In the genomic region with DNA sequence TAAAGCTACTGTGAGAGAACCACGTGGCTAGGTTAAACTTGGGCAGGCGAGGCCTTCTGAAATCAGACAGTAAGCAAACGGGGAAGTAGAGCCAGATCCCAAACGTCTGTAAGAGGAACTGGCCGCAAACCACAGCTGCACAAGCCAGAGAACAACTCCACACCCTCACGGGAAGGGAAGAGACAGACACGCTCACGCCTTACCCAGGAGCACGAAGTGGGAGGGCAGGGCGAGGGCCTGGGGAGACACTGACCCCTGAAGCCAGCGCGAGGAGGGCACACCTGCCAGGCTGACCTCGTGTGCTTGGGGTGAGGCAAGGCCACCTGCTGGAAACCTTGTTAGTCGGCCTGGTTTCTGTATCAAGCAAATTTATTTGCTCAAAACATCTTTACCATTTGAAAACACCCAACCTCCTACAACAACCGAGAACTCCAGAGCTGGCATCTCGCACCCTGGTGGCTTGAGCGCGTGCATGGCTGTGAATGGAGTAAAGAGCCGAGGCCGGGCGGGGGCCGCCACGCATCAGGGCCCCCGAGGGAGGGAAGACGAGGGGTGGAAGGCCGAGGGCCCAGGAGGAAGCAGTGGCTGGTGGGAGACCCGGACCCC, we compare ENCODE assay signal across 1 cellular context.
A peak's percentile ranks its signal among the peaks of the same experiment; 100 is the strongest.
TF ChIP-seq lines count a peak whose summit lies in the region.

No MANE protein-coding gene starts in this region.

TF ChIP-seq in GM12878, 131 proteins besides CTCF, POLR2A, EP300 and RAD21 (continues in another document):
- TF ChIP-seq ESRRA (IDR thresholded peaks at IDR 0.05; ENCODE audit: low read length), result no peak
- no peak for TF ChIP-seq MYB (IDR thresholded peaks at IDR 0.05; ENCODE audit: borderline replicate concordance, low read depth, low read length)
- TF ChIP-seq, protein P1, sequence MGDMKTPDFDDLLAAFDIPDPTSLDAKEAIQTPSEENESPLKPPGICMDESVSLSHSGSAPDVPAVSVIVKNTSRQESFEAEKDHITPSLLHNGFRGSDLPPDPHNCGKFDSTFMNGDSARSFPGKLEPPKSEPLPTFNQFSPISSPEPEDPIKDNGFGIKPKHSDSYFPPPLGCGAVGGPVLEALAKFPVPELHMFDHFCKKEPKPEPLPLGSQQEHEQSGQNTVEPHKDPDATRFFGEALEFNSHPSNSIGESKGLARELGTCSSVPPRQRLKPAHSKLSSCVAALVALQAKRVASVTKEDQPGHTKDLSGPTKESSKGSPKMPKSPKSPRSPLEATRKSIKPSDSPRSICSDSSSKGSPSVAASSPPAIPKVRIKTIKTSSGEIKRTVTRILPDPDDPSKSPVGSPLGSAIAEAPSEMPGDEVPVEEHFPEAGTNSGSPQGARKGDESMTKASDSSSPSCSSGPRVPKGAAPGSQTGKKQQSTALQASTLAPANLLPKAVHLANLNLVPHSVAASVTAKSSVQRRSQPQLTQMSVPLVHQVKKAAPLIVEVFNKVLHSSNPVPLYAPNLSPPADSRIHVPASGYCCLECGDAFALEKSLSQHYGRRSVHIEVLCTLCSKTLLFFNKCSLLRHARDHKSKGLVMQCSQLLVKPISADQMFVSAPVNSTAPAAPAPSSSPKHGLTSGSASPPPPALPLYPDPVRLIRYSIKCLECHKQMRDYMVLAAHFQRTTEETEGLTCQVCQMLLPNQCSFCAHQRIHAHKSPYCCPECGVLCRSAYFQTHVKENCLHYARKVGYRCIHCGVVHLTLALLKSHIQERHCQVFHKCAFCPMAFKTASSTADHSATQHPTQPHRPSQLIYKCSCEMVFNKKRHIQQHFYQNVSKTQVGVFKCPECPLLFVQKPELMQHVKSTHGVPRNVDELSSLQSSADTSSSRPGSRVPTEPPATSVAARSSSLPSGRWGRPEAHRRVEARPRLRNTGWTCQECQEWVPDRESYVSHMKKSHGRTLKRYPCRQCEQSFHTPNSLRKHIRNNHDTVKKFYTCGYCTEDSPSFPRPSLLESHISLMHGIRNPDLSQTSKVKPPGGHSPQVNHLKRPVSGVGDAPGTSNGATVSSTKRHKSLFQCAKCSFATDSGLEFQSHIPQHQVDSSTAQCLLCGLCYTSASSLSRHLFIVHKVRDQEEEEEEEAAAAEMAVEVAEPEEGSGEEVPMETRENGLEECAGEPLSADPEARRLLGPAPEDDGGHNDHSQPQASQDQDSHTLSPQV (IDR thresholded peaks at IDR 0.05), result no peak
- TF ChIP-seq, protein P2, sequence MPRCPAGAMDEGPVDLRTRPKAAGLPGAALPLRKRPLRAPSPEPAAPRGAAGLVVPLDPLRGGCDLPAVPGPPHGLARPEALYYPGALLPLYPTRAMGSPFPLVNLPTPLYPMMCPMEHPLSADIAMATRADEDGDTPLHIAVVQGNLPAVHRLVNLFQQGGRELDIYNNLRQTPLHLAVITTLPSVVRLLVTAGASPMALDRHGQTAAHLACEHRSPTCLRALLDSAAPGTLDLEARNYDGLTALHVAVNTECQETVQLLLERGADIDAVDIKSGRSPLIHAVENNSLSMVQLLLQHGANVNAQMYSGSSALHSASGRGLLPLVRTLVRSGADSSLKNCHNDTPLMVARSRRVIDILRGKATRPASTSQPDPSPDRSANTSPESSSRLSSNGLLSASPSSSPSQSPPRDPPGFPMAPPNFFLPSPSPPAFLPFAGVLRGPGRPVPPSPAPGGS (IDR thresholded peaks at IDR 0.05; ENCODE audit: borderline replicate concordance, insufficient read depth, low read depth, low read length, poor library complexity, severe bottlenecking), result peak; percentile 78
- no peak for TF ChIP-seq RFX5 (IDR thresholded peaks at IDR 0.05; ENCODE audit: low read depth, low read length)
- TF ChIP-seq BCL11A (IDR thresholded peaks at IDR 0.05; ENCODE audit: low read depth, low read length), result no peak
- TF ChIP-seq, protein P3, sequence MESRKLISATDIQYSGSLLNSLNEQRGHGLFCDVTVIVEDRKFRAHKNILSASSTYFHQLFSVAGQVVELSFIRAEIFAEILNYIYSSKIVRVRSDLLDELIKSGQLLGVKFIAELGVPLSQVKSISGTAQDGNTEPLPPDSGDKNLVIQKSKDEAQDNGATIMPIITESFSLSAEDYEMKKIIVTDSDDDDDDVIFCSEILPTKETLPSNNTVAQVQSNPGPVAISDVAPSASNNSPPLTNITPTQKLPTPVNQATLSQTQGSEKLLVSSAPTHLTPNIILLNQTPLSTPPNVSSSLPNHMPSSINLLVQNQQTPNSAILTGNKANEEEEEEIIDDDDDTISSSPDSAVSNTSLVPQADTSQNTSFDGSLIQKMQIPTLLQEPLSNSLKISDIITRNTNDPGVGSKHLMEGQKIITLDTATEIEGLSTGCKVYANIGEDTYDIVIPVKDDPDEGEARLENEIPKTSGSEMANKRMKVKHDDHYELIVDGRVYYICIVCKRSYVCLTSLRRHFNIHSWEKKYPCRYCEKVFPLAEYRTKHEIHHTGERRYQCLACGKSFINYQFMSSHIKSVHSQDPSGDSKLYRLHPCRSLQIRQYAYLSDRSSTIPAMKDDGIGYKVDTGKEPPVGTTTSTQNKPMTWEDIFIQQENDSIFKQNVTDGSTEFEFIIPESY (IDR thresholded peaks at IDR 0.05), result no peak
- no peak for TF ChIP-seq ZNF207 (IDR thresholded peaks at IDR 0.05; ENCODE audit: borderline replicate concordance)
- no peak for TF ChIP-seq ZNF274 (IDR thresholded peaks at IDR 0.05; ENCODE audit: insufficient read depth, insufficient read length)
- TF ChIP-seq CBX5 (IDR thresholded peaks at IDR 0.05; ENCODE audit: low read depth), result no peak
- TF ChIP-seq, protein P4, sequence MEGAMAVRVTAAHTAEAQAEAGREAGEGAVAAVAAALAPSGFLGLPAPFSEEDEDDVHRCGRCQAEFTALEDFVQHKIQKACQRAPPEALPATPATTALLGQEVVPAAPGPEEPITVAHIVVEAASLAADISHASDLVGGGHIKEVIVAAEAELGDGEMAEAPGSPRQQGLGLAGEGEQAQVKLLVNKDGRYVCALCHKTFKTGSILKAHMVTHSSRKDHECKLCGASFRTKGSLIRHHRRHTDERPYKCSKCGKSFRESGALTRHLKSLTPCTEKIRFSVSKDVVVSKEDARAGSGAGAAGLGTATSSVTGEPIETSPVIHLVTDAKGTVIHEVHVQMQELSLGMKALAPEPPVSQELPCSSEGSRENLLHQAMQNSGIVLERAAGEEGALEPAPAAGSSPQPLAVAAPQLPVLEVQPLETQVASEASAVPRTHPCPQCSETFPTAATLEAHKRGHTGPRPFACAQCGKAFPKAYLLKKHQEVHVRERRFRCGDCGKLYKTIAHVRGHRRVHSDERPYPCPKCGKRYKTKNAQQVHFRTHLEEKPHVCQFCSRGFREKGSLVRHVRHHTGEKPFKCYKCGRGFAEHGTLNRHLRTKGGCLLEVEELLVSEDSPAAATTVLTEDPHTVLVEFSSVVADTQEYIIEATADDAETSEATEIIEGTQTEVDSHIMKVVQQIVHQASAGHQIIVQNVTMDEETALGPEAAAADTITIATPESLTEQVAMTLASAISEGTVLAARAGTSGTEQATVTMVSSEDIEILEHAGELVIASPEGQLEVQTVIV (IDR thresholded peaks at IDR 0.05; ENCODE audit: borderline replicate concordance, partially characterized antibody), result no peak
- TF ChIP-seq EGR1 (IDR thresholded peaks at IDR 0.05; ENCODE audit: borderline replicate concordance in 1 of 2, low read depth in 2 of 2, low read length in 2 of 2), result peak in 1 of 2 experiments; percentile 3; a peak in 1 of 3 replicates
- no peak for TF ChIP-seq EZH2 (IDR thresholded peaks at IDR 0.05; ENCODE audit: borderline replicate concordance, control insufficient read depth, low read depth, low read length)
- no peak; the same call in 1 of the 2 replicates for TF ChIP-seq POLR2AphosphoS2 (IDR thresholded peaks at IDR 0.05; ENCODE audit: low read depth, low read length)
- peak; percentile 60 to 65; a peak in 2 of 4 replicates for TF ChIP-seq IKZF2 (IDR thresholded peaks at IDR 0.05)
- peak; percentile 68 for TF ChIP-seq IKZF1 (conservative IDR thresholded peaks at IDR 0.05)
- TF ChIP-seq RAD51 (IDR thresholded peaks at IDR 0.05), result no peak; the same call in 1 of the 2 replicates
- TF ChIP-seq CHD1 (IDR thresholded peaks at IDR 0.05; ENCODE audit: low read depth, low read length), result no peak
- TF ChIP-seq SIX5 (IDR thresholded peaks at IDR 0.05; ENCODE audit: low read depth, low read length, severe bottlenecking), result no peak
- 0 out of 2 replicates have a peak, but pooled peaks have one; percentile 45 for TF ChIP-seq BACH1 (IDR thresholded peaks at IDR 0.05; ENCODE audit: borderline replicate concordance)
- no peak for TF ChIP-seq SUPT20H (IDR thresholded peaks at IDR 0.05; ENCODE audit: borderline replicate concordance, control insufficient read depth, low read depth, low read length)
- TF ChIP-seq NFIC (IDR thresholded peaks at IDR 0.05; ENCODE audit: low read depth, low read length), result peak; percentile 15; the same call in 1 of the 2 replicates
- TF ChIP-seq MEF2B (IDR thresholded peaks at IDR 0.05; ENCODE audit: partially characterized antibody, poor library complexity, severe bottlenecking), result no peak
- peak; percentile 12 for TF ChIP-seq SMAD1 (IDR thresholded peaks at IDR 0.05; ENCODE audit: low read depth, partially characterized antibody)
- no peak for TF ChIP-seq HCFC1 (IDR thresholded peaks at IDR 0.05; ENCODE audit: low read length)
- TF ChIP-seq RUNX3 (IDR thresholded peaks at IDR 0.05; ENCODE audit: low read length), result peak; percentile 83
- TF ChIP-seq, protein P5, sequence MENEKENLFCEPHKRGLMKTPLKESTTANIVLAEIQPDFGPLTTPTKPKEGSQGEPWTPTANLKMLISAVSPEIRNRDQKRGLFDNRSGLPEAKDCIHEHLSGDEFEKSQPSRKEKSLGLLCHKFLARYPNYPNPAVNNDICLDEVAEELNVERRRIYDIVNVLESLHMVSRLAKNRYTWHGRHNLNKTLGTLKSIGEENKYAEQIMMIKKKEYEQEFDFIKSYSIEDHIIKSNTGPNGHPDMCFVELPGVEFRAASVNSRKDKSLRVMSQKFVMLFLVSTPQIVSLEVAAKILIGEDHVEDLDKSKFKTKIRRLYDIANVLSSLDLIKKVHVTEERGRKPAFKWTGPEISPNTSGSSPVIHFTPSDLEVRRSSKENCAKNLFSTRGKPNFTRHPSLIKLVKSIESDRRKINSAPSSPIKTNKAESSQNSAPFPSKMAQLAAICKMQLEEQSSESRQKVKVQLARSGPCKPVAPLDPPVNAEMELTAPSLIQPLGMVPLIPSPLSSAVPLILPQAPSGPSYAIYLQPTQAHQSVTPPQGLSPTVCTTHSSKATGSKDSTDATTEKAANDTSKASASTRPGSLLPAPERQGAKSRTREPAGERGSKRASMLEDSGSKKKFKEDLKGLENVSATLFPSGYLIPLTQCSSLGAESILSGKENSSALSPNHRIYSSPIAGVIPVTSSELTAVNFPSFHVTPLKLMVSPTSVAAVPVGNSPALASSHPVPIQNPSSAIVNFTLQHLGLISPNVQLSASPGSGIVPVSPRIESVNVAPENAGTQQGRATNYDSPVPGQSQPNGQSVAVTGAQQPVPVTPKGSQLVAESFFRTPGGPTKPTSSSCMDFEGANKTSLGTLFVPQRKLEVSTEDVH (IDR thresholded peaks at IDR 0.05; ENCODE audit: low read depth, partially characterized antibody), result no peak
- no peak for TF ChIP-seq ZSCAN29 (IDR thresholded peaks at IDR 0.05)
- no peak for TF ChIP-seq RBBP5 (conservative IDR thresholded peaks at IDR 0.05)
- TF ChIP-seq, protein P6, sequence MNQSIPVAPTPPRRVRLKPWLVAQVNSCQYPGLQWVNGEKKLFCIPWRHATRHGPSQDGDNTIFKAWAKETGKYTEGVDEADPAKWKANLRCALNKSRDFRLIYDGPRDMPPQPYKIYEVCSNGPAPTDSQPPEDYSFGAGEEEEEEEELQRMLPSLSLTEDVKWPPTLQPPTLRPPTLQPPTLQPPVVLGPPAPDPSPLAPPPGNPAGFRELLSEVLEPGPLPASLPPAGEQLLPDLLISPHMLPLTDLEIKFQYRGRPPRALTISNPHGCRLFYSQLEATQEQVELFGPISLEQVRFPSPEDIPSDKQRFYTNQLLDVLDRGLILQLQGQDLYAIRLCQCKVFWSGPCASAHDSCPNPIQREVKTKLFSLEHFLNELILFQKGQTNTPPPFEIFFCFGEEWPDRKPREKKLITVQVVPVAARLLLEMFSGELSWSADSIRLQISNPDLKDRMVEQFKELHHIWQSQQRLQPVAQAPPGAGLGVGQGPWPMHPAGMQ (IDR thresholded peaks at IDR 0.05; ENCODE audit: borderline replicate concordance), result no peak
- TF ChIP-seq RELA (IDR thresholded peaks at IDR 0.05; ENCODE audit: borderline replicate concordance, partially characterized antibody), result peak; percentile 24
- TF ChIP-seq HDAC6 (IDR thresholded peaks at IDR 0.05; ENCODE audit: unreplicated experiment), result no peak
- TF ChIP-seq BHLHE40 (IDR thresholded peaks at IDR 0.05; ENCODE audit: borderline replicate concordance in 1 of 2, low read depth in 2 of 2, low read length in 1 of 2), result peak; percentile 69 to 76; a peak in 3 of 4 replicates
- TF ChIP-seq HDGF (IDR thresholded peaks at IDR 0.05), result no peak
- TF ChIP-seq, protein P7, sequence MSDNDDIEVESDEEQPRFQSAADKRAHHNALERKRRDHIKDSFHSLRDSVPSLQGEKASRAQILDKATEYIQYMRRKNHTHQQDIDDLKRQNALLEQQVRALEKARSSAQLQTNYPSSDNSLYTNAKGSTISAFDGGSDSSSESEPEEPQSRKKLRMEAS (IDR thresholded peaks at IDR 0.05; ENCODE audit: low read depth, low read length), result 0 out of 2 replicates have a peak, but pooled peaks have one; percentile 9
- TF ChIP-seq CREB1 (IDR thresholded peaks at IDR 0.05; ENCODE audit: low read depth), result peak; percentile 7; the same call in 1 of the 2 replicates
- no peak for TF ChIP-seq HDAC2 (IDR thresholded peaks at IDR 0.05)
- TF ChIP-seq CREM (IDR thresholded peaks at IDR 0.05; ENCODE audit: low read depth), result 0 out of 2 replicates have a peak, but pooled peaks have one; percentile 9
- peak; percentile 72 for TF ChIP-seq EED (IDR thresholded peaks at IDR 0.05; ENCODE audit: low read depth)
- TF ChIP-seq NBN (IDR thresholded peaks at IDR 0.05), result no peak
- TF ChIP-seq TAF1 (IDR thresholded peaks at IDR 0.05; ENCODE audit: borderline replicate concordance, low read depth, low read length), result no peak
- no peak for TF ChIP-seq ZNF217 (IDR thresholded peaks at IDR 0.05)
- TF ChIP-seq PML (IDR thresholded peaks at IDR 0.05; ENCODE audit: low read length), result peak; percentile 78
- TF ChIP-seq LARP7 (IDR thresholded peaks at IDR 0.05), result no peak
- no peak for TF ChIP-seq NFXL1 (IDR thresholded peaks at IDR 0.05; ENCODE audit: borderline replicate concordance)
- TF ChIP-seq STAT3 (IDR thresholded peaks at IDR 0.05; ENCODE audit: low read depth, low read length), result no peak
- TF ChIP-seq NFYA (IDR thresholded peaks at IDR 0.05; ENCODE audit: borderline replicate concordance, low read depth, low read length), result no peak
- TF ChIP-seq, protein P8, sequence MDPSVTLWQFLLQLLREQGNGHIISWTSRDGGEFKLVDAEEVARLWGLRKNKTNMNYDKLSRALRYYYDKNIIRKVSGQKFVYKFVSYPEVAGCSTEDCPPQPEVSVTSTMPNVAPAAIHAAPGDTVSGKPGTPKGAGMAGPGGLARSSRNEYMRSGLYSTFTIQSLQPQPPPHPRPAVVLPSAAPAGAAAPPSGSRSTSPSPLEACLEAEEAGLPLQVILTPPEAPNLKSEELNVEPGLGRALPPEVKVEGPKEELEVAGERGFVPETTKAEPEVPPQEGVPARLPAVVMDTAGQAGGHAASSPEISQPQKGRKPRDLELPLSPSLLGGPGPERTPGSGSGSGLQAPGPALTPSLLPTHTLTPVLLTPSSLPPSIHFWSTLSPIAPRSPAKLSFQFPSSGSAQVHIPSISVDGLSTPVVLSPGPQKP (IDR thresholded peaks at IDR 0.05; ENCODE audit: low read depth, low read length), result no peak
- TF ChIP-seq MTA2 (IDR thresholded peaks at IDR 0.05; ENCODE audit: low read depth), result no peak
